ENCODE assay signal across 26 cellular contexts in the genomic region with DNA sequence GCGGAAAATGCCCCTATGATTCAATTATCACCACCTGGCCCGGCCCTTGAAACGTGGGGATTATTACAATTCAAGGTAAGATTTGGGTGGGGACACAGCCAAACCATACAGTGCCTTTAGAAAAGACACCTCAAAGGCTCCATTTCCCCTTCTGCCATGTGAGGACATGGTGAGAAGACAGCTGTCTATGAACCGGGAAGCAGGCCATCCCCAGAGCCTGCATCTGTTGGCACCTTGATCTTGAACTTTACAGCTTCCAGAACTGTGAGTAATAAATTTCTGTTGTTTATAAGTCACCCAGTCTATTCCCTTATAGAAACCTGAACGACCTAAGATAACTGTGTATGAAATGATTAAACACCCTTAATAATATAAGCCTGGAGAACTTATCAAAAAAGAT.
"Had no signal": no experiment of that assay in that cellular context is flagged by ENCODE, and none has a peak within 500 bp of the region (broad histone marks: within the 10 kb centered on the region; RNA-seq: fewer than 3 reads in every experiment).

No MANE protein-coding gene starts in this region.

- ATAC-seq: activated CD4-positive, CD25-positive, alpha-beta regulatory T cell treated with anti-CD3 and anti-CD28 coated beads, Interleukin-2, amount 50 U/mL, for 24 hours; activated CD8-positive, alpha-beta T cell treated with anti-CD3 and anti-CD28 coated beads for 36 hours; activated T-cell treated with anti-CD3 and anti-CD28 coated beads, Interleukin-2, amount 50 U/mL, for 4 hours; activated T-helper 17 cell treated with anti-CD3 and anti-CD28 coated beads, Interleukin-2, amount 50 U/mL, for 72 hours; esophagus mucosa; T-helper 17 cell had no signal

- DNase-seq: activated B cell treated with CpG ODN at 0.5 μM for 24 hours; activated CD4-positive, alpha-beta T cell treated with anti-CD3 and anti-CD28 coated beads for 48 hours; activated CD4-positive, alpha-beta T cell treated with anti-CD3 and anti-CD28 coated beads, Interleukin-2, amount 50 U/mL, for 1 hour; activated CD4-positive, alpha-beta T cell treated with anti-CD3 and anti-CD28 coated beads, Interleukin-2, amount 50 U/mL, for 48 hours; activated CD8-positive, alpha-beta memory T cell treated with anti-CD3 and anti-CD28 coated beads for 24 hours; activated CD8-positive, alpha-beta T cell treated with anti-CD3 and anti-CD28 coated beads for 36 hours; activated effector memory CD4-positive, alpha-beta T cell treated with Interleukin-2 at 50 U/mL for 16 hours; activated gamma-delta T cell treated with Interleukin-2 at 50 U/mL for 16 hours; activated naive CD4-positive, alpha-beta T cell treated with anti-CD3 and anti-CD28 coated beads, Interleukin-2, amount 50 U/mL, for 16 hours; activated naive CD4-positive, alpha-beta T cell treated with Interleukin-2 at 50 U/mL for 16 hours; activated T-cell treated with anti-CD3 and anti-CD28 coated beads, Interleukin-2, amount 50 U/mL, for 4 hours; amniotic stem cell; anterior cingulate cortex; brain microvascular endothelial cell; dorsolateral prefrontal cortex; effector memory CD4-positive, alpha-beta T cell; endodermal cell; foreskin fibroblast; T-helper 1 cell; T-helper 17 cell; T1000; WERI-Rb-1 had no signal

- H3K27me3 ChIP-seq: brain microvascular endothelial cell, dorsolateral prefrontal cortex had no signal

- H3K4me3 ChIP-seq: coronary artery, dorsolateral prefrontal cortex had no signal

- H3K36me3 ChIP-seq: brain microvascular endothelial cell, WERI-Rb-1 had no signal

- H3K27ac ChIP-seq: brain microvascular endothelial cell, coronary artery, dorsolateral prefrontal cortex, WERI-Rb-1 had no signal
